9 cellular contexts compared by ENCODE assay signal in genomic region chr7:130996205-130996840, GRCh38.
DNase-seq lines count a peak whose midpoint lies in the region; ATAC-seq, FAIRE-seq and TF ChIP-seq lines count a peak whose summit lies in the region.
"Had no signal": no experiment of that assay in that cellular context is flagged by ENCODE, and none has a peak within 500 bp of the region (broad histone marks: within the 10 kb centered on the region; RNA-seq: fewer than 3 reads in every experiment).

No MANE protein-coding gene starts in this region.

- ATAC-seq in CD4-positive, CD25-positive, alpha-beta regulatory T cell (ENCODE audit: low read depth in 2 of 2): no peak
- peak; percentile 32 to 45 (median 37) for ATAC-seq in pancreas

- H3K36me3 ChIP-seq in CD4-positive, CD25-positive, alpha-beta regulatory T cell (ENCODE audit: control insufficient read depth, insufficient read depth, low read length): peaks cover 16% of the 10 kb centered on the region
- H3K36me3 ChIP-seq in esophagus squamous epithelium: peaks cover 0 to 6% (median 0%) of the 10 kb centered on the region in 3 donors
- no peaks in the 10 kb centered on the region for H3K36me3 ChIP-seq in pancreas

- H3K4me1 Mint-ChIP-seq in CD4-positive, CD25-positive, alpha-beta regulatory T cell: peaks cover 50 to 94% (median 70%) of the 10 kb centered on the region in 4 donors

- H3K9me3 Mint-ChIP-seq in CD4-positive, CD25-positive, alpha-beta regulatory T cell: no peaks in the 10 kb centered on the region

- in situ Hi-C loops in SK-MEL-5 (cut with HindIII; ENCODE audit: low pct_unique_long_range_greater_than_20kb, low sequenced_read_pairs): no loop called here

- peak overlapping the region; percentile 94 to 98 (median 95) for H3K27ac Mint-ChIP-seq in CD4-positive, CD25-positive, alpha-beta regulatory T cell

- WGBS in esophagus squamous epithelium, 2 donors: 14 to 29% methylated on average over 5 of the region's 5 CpGs
- 5 to 12% methylated on average over 5 of the region's 5 CpGs for whole genome bisulfite sequencing in pancreas, 2 donors

- H3K4me3 ChIP-seq in CD4-positive, CD25-positive, alpha-beta regulatory T cell (ENCODE audit: low read depth, low read length): peak overlapping the region; percentile 73
- H3K4me3 ChIP-seq in esophagus squamous epithelium (peak overlapping the region in 1 of 4 donors; percentile 15), pancreas (peak overlapping the region in 1 of 4 donors; percentile 8)

- H3K27ac ChIP-seq in CD4-positive, CD25-positive, alpha-beta regulatory T cell (ENCODE audit: insufficient read depth, low read length, poor library complexity, severe bottlenecking): peak overlapping the region; percentile 71
- H3K27ac ChIP-seq in esophagus squamous epithelium (peak overlapping the region; percentile 85 to 88 (median 86)), pancreas (peak overlapping the region; percentile 50 to 93 (median 68))

- no peaks in the 10 kb centered on the region for H3K27me3 ChIP-seq in CD4-positive, CD25-positive, alpha-beta regulatory T cell (ENCODE audit: control insufficient read depth, insufficient read depth, low read length)
- H3K27me3 ChIP-seq in esophagus squamous epithelium (no peaks in the 10 kb centered on the region), pancreas (no peaks in the 10 kb centered on the region)

- no peak for DNase-seq in CD4-positive, CD25-positive, alpha-beta regulatory T cell
- DNase-seq in SK-MEL-5 (ENCODE audit: low read depth, low spot score): peak; percentile 45
- no peak for DNase-seq in esophagus squamous epithelium (lab: John Stamatoyannopoulos, UW)
- no peak for DNase-seq in pancreas
- DNase-seq in C1 segment of cervical spinal cord (lab: John Stamatoyannopoulos, UW): no peak
- DNase-seq in ureter (ENCODE audit: low spot score): no peak
- DNase-seq in NCI-H2227 (lab: John Stamatoyannopoulos, UW; ENCODE audit: unreplicated experiment): no peak
- no peak for DNase-seq in SHP77 (lab: John Stamatoyannopoulos, UW)
- DNase-seq: KG1 had no signal

- no peak for FAIRE-seq in pancreas (lab: Jason Lieb, UNC)

- H3K36me3 Mint-ChIP-seq in CD4-positive, CD25-positive, alpha-beta regulatory T cell: peaks cover 16% of the 10 kb centered on the region

- no peak for TF ChIP-seq POLR2A in esophagus squamous epithelium (IDR thresholded peaks at IDR 0.05)

- H3K9me3 ChIP-seq in CD4-positive, CD25-positive, alpha-beta regulatory T cell (ENCODE audit: control insufficient read depth in 2 of 2, low read length in 2 of 2): no peaks in the 10 kb centered on the region
- H3K9me3 ChIP-seq in esophagus squamous epithelium (no peaks in the 10 kb centered on the region), pancreas (no peaks in the 10 kb centered on the region)

- H3K27me3 Mint-ChIP-seq in CD4-positive, CD25-positive, alpha-beta regulatory T cell: no peaks in the 10 kb centered on the region

- H3K4me1 ChIP-seq in CD4-positive, CD25-positive, alpha-beta regulatory T cell (ENCODE audit: control insufficient read depth, insufficient read depth, low read length, poor library complexity, severe bottlenecking): peaks cover 96% of the 10 kb centered on the region
- H3K4me1 ChIP-seq in esophagus squamous epithelium (peaks cover 36 to 99% (median 75%) of the 10 kb centered on the region in 3 donors), pancreas (peaks cover 36 to 70% (median 48%) of the 10 kb centered on the region in 3 donors)

- no peak for TF ChIP-seq CTCF in esophagus squamous epithelium (IDR thresholded peaks at IDR 0.05)
- no peak for TF ChIP-seq CTCF in pancreas (IDR thresholded peaks at IDR 0.05)

- intact Hi-C loops in esophagus squamous epithelium (cut with DNase I) (no loop called here), pancreas (cut with DNase I) (no loop called here)

- peak overlapping the region; percentile 69 to 90 (median 76) for H3K4me3 Mint-ChIP-seq in CD4-positive, CD25-positive, alpha-beta regulatory T cell

Comparison
In these comparisons a context has a peak if more than half of its experiments do, and no peak if none do; other contexts are left out.
1. ATAC-seq: peak in pancreas (4 of 4); none in CD4-positive, CD25-positive, alpha-beta regulatory T cell (0 of 2).
2. Peak in every context shown above with its lines, with median percentiles within 50 percentile points of each other: H3K27ac ChIP-seq.